ENCODE assay signal across 2 cellular contexts in genomic region chr3:138300657-138301056, GRCh38.
TF ChIP-seq lines count a peak whose summit lies in the region.

No MANE protein-coding gene starts in this region.

TF ChIP-seq in SK-N-SH, 30 proteins besides CTCF, POLR2A, EP300 and RAD21:
- TF ChIP-seq IRF3 (IDR thresholded peaks at IDR 0.05; ENCODE audit: low read depth, low read length) (no peak), NRF1 (IDR thresholded peaks at IDR 0.05; ENCODE audit: low read depth, low read length) (no peak), RXRA (IDR thresholded peaks at IDR 0.05; ENCODE audit: borderline replicate concordance, low read depth) (no peak), JUND (IDR thresholded peaks at IDR 0.05) (no peak), MXI1 (IDR thresholded peaks at IDR 0.05; ENCODE audit: low read depth, low read length) (no peak), TCF12 (IDR thresholded peaks at IDR 0.05) (no peak), TEAD4 (IDR thresholded peaks at IDR 0.05; ENCODE audit: borderline replicate concordance, insufficient read depth) (no peak), RCOR1 (IDR thresholded peaks at IDR 0.05; ENCODE audit: low read length) (no peak), FOXM1 (IDR thresholded peaks at IDR 0.05; ENCODE audit: low read depth) (no peak), NFIC (IDR thresholded peaks at IDR 0.05; ENCODE audit: borderline replicate concordance) (no peak), MEF2A (IDR thresholded peaks at IDR 0.05; ENCODE audit: borderline replicate concordance, low read depth) (no peak), GATA2 (CRISPR knock-in tag; IDR thresholded peaks at IDR 0.05) (no peak), ELF1 (IDR thresholded peaks at IDR 0.05) (no peak), POLR2AphosphoS5 (IDR thresholded peaks at IDR 0.05; ENCODE audit: low read depth, low read length) (no peak), YY1 (IDR thresholded peaks at IDR 0.05; ENCODE audit: low read depth) (no peak)

TF ChIP-seq in SK-N-SH treated with all-trans-retinoic acid at 6 μM for 48 hours, 23 proteins besides CTCF, POLR2A, EP300 and RAD21 (continued from another document):
- TF ChIP-seq, protein P1, sequence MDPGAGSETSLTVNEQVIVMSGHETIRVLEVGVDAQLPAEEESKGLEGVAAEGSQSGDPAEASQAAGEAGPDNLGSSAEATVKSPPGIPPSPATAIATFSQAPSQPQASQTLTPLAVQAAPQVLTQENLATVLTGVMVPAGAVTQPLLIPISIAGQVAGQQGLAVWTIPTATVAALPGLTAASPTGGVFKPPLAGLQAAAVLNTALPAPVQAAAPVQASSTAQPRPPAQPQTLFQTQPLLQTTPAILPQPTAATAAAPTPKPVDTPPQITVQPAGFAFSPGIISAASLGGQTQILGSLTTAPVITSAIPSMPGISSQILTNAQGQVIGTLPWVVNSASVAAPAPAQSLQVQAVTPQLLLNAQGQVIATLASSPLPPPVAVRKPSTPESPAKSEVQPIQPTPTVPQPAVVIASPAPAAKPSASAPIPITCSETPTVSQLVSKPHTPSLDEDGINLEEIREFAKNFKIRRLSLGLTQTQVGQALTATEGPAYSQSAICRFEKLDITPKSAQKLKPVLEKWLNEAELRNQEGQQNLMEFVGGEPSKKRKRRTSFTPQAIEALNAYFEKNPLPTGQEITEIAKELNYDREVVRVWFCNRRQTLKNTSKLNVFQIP (CRISPR knock-in tag; IDR thresholded peaks at IDR 0.05; ENCODE audit: borderline replicate concordance, low read depth), result no peak
- TF ChIP-seq GLIS3 (CRISPR knock-in tag; IDR thresholded peaks at IDR 0.05), result no peak
- TF ChIP-seq OSR1 (CRISPR knock-in tag; IDR thresholded peaks at IDR 0.05), result no peak
- no peak for TF ChIP-seq TOX (CRISPR knock-in tag; IDR thresholded peaks at IDR 0.05; ENCODE audit: borderline replicate concordance)
TF ChIP-seq in SK-N-SH treated with all-trans-retinoic acid at 6 μM for 48 hours: peak in this region for 0.
